In genomic region chr5:150497274-150497988, GRCh38 we compare ENCODE assay signal across 8 cellular contexts. TPM values are rescaled to one million over a fixed set of nuclear protein-coding genes. Genes with fewer than 3 reads are reported as not detected.
DNase-seq lines count a peak whose midpoint lies in the region; ATAC-seq, FAIRE-seq and TF ChIP-seq lines count a peak whose summit lies in the region.

No MANE protein-coding gene starts in this region.

- H3K4me2 ChIP-seq in Karpas-422 (ENCODE audit: low read depth, low read length, poor library complexity, severe bottlenecking), result no peak overlapping the region

- peak in 1 of 2 donors; percentile 12 for TF ChIP-seq POLR2A in tibial nerve (IDR thresholded peaks at IDR 0.05)

- H3K4me1 ChIP-seq in left lung, result peaks cover 29 to 77% of the 10 kb centered on the region in 2 donors
- H3K4me1 ChIP-seq in tibial nerve, result peaks cover 0 to 95% (median 63%) of the 10 kb centered on the region in 4 donors
- H3K4me1 ChIP-seq in Karpas-422 (ENCODE audit: low read length), result no peaks in the 10 kb centered on the region

- DNase-seq in HTR-8/SVneo (ENCODE audit: insufficient read length, low spot score) (peak; percentile 93), bronchial epithelial cell (ENCODE audit: low read depth) (peak; percentile 96), left lung (no peak), tibial nerve (ENCODE audit: low spot score in 2 of 2) (peak; percentile 58 to 67), NCI-H128 (lab: John Stamatoyannopoulos, UW; ENCODE audit: unreplicated experiment) (no peak), OCI-M1 (lab: John Stamatoyannopoulos, UW) (no peak), NCI-H1105 treated with DMSO at 0.1 percent for 48 hours (lab: John Stamatoyannopoulos, UW) (no peak), Karpas-422 (no peak)

- peak overlapping the region; percentile 73 for H3K27ac ChIP-seq in left lung
- peak overlapping the region; percentile 58 to 91 (median 82) for H3K27ac ChIP-seq in tibial nerve
- no peak overlapping the region for H3K27ac ChIP-seq in Karpas-422 (ENCODE audit: low read length)

- H3K36me3 ChIP-seq in bronchial epithelial cell (ENCODE audit: control insufficient read depth, insufficient read depth, low read length) (no peaks in the 10 kb centered on the region), left lung (peaks cover 0 to 10% of the 10 kb centered on the region in 2 donors), tibial nerve (no peaks in the 10 kb centered on the region), Karpas-422 (ENCODE audit: insufficient read depth, low read length) (no peaks in the 10 kb centered on the region)

- H3K27me3 ChIP-seq in bronchial epithelial cell (ENCODE audit: control insufficient read depth, insufficient read depth, low read length) (no peaks in the 10 kb centered on the region), left lung (no peaks in the 10 kb centered on the region), tibial nerve (no peaks in the 10 kb centered on the region), Karpas-422 (ENCODE audit: low read length) (no peaks in the 10 kb centered on the region)

- H2AFZ ChIP-seq in Karpas-422 (ENCODE audit: low read length), result no peak overlapping the region

- H3K79me2 ChIP-seq in Karpas-422 (ENCODE audit: low read length), result no peaks in the 10 kb centered on the region

- H3K9me3 ChIP-seq in left lung (no peaks in the 10 kb centered on the region), tibial nerve (no peaks in the 10 kb centered on the region), Karpas-422 (ENCODE audit: low read length) (no peaks in the 10 kb centered on the region)

- 39 to 46% methylated on average over 12 to 14 of the region's 14 CpGs for WGBS in tibial nerve, 2 donors

- TF ChIP-seq EP300 in tibial nerve (IDR thresholded peaks at IDR 0.05), result peak in 1 of 2 donors; percentile 79

- peak; percentile 84 for ATAC-seq in left lung

- no peak overlapping the region for H3K9ac ChIP-seq in Karpas-422 (ENCODE audit: low read length)

- no peaks in the 10 kb centered on the region for H3K9me2 ChIP-seq in Karpas-422 (replicated peaks; ENCODE audit: insufficient read depth, low read length)

- TF ChIP-seq CTCF in bronchial epithelial cell (IDR thresholded peaks at IDR 0.05; ENCODE audit: insufficient read depth, low read length, severe bottlenecking), result no peak
- TF ChIP-seq CTCF in left lung (IDR thresholded peaks at IDR 0.05), result no peak
- TF ChIP-seq CTCF in tibial nerve (IDR thresholded peaks at IDR 0.05), result no peak

- peaks cover 22% of the 10 kb centered on the region for H4K20me1 ChIP-seq in Karpas-422 (ENCODE audit: insufficient read depth, low read depth, low read length)

- peak; percentile 98 for FAIRE-seq in HTR-8/SVneo (lab: Jason Lieb, UNC)
- peak; percentile 99 for FAIRE-seq in bronchial epithelial cell (lab: Jason Lieb, UNC)

- peak overlapping the region; percentile 26 for H3K4me3 ChIP-seq in bronchial epithelial cell (ENCODE audit: low read depth, low read length)
- no peak overlapping the region for H3K4me3 ChIP-seq in left lung
- H3K4me3 ChIP-seq in tibial nerve, result no peak overlapping the region
- H3K4me3 ChIP-seq in Karpas-422 (ENCODE audit: low read length), result no peak overlapping the region

- intact Hi-C loops in left lung (cut with DNase I), result no loop called here

RNA-seq across cellular contexts. Expression of gene NDST1, which starts 10.5 kb away (rescaled TPM):
- total RNA-seq in bronchial epithelial cell (17.1 and 33.3 TPM in 2 replicates), left lung (100 to 1,000 TPM in 1 of 2 donors, 10 to 100 TPM in 1; 89.3 to 100 TPM), tibial nerve (100 to 1,000 TPM in 2 of 4 donors, 10 to 100 TPM in 2; 53.2 to 137 (median 104) TPM)
- 8.4 and 20.9 TPM in 2 replicates for total RNA-seq in Karpas-422 (2014; rRNA removed; shearing (Covaris generic); ENCODE audit: low replicate concordance)

RNA-seq across cellular contexts. Expression of gene RPS14, which starts 47.9 kb away (rescaled TPM):
- total RNA-seq in bronchial epithelial cell (5,672 and 8,789 TPM in 2 replicates), left lung (1,000 to 10,000 TPM; 1,428 to 1,504 TPM), tibial nerve (1,000 to 10,000 TPM; 2,328 to 3,623 (median 2,710) TPM)
- total RNA-seq in Karpas-422 (2014; rRNA removed; shearing (Covaris generic); ENCODE audit: low replicate concordance), result 3,040 and 3,750 TPM in 2 replicates

Comparison
In these comparisons a context has a peak if more than half of its experiments do, and no peak if none do; other contexts are left out.
1. DNase-seq: peak in HTR-8/SVneo (single experiment), bronchial epithelial cell (single experiment) and tibial nerve (2 of 2); none in left lung (0 of 2), NCI-H128 (single experiment), OCI-M1 (single experiment), NCI-H1105 treated with DMSO at 0.1 percent for 48 hours (single experiment) and Karpas-422 (single experiment).